ENCODE assay signal across 20 cellular contexts in the genomic region with DNA sequence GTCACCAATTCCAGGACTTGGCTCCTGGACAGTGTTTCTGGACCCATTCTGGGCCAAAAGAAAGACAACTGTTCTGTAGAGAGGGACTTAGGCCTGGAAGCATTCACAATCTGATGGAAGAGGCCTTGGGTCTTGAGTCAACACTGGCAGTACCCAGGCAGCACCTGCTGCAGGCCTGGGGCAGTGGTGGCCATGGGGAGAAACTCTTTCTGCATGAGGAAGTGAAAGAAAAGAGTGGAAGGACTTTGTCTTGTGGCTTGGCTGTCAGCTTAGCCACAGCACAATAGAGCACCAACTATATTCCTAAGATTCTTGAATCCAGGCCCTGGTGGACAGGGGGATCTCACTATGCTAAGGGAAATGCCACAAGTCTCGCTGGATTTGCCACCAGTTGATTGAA.
DNase-seq lines count a peak whose midpoint lies in the region; ATAC-seq, FAIRE-seq and TF ChIP-seq lines count a peak whose summit lies in the region.
"Had no signal": no experiment of that assay in that cellular context is flagged by ENCODE, and none has a peak within 500 bp of the region (broad histone marks: within the 10 kb centered on the region; RNA-seq: fewer than 3 reads in every experiment).

No MANE protein-coding gene starts in this region.

- intact Hi-C loops in GM12878 (cut with micrococcal nuclease; ENCODE audit: unreplicated experiment): no loop called here

- TF ChIP-seq RAD21 in GM12878 (IDR thresholded peaks at IDR 0.05; ENCODE audit: insufficient read depth, low read depth, low read length): no peak

- in situ Hi-C loops in GM12878 (cut with MboI): no loop called here

- H3K36me3 ChIP-seq in GM12878 (ENCODE audit: control insufficient read depth in 2 of 2, insufficient read depth in 2 of 2, low read length in 1 of 2): peaks cover 3 to 6% of the 10 kb centered on the region in 2 experiments; a peak in 3 of 4 replicates
- H3K36me3 ChIP-seq: sigmoid colon, thyroid gland had no signal

- no peak overlapping the region for H3K27ac ChIP-seq in GM12878 (ENCODE audit: control insufficient read depth, insufficient read depth)
- H3K27ac ChIP-seq: sigmoid colon, thyroid gland had no signal

- FAIRE-seq in GM12878 (lab: Jason Lieb, UNC): no peak

- DNase-seq in GM12878 (ENCODE audit: low read depth, low spot score) (no peak), NCI-H2171 treated with DMSO at 0.1 percent for 48 hours (lab: John Stamatoyannopoulos, UW) (no peak), NCI-H748 (lab: John Stamatoyannopoulos, UW; ENCODE audit: unreplicated experiment) (no peak), UCSD-AML1 (lab: John Stamatoyannopoulos, UW; ENCODE audit: unreplicated experiment) (no peak)
- no peak for DNase-seq in NK-92 treated with Interleukin-12 subunit alpha and Interleukin-12 subunit beta, amount 100 ng/mL, for 24 hours (lab: John Stamatoyannopoulos, UW)
- DNase-seq: activated CD8-positive, alpha-beta T cell treated with anti-CD3 and anti-CD28 coated beads, Interleukin-2, amount 10 ng/mL, durations not matched to agents 7 days and 5 days; amniotic stem cell; endodermal cell; KG1; NCI-H226; sigmoid colon; stimulated activated CD4-positive, alpha-beta T cell treated with anti-CD3 and anti-CD28 coated beads, Interleukin-4, amount 100 ng/mL, for 1 hour; SW 1271; thyroid gland had no signal

- no TSS peak for BruUV-seq in GM12878 (replicated peaks; lab: Mats Ljungman, UMichigan)

- POLR2A ChIA-PET in GM12878 (lab: Charles Lee): no interaction called here

- H3K27me3 ChIP-seq in GM12878 (replicated peaks in 1 of 2; ENCODE audit: control insufficient read depth in 2 of 2, insufficient read depth in 2 of 2, low read length in 1 of 2): no peaks in the 10 kb centered on the region
- H3K27me3 ChIP-seq: sigmoid colon, thyroid gland had no signal

- H3K4me3 ChIP-seq in GM12878: no peak overlapping the region
- H3K4me3 ChIP-seq: sigmoid colon, thyroid gland had no signal

- no peak overlapping the region for H2AFZ ChIP-seq in GM12878 (ENCODE audit: control insufficient read depth, low read depth, low read length)

- H3K9ac ChIP-seq in GM12878 (ENCODE audit: control insufficient read depth, insufficient read depth, low read length): no peak overlapping the region

- no peaks in the 10 kb centered on the region; the same call in 1 of the 3 replicates for H3K9me3 ChIP-seq in GM12878 (replicated peaks; ENCODE audit: control insufficient read depth, insufficient read depth, low read length)
- H3K9me3 ChIP-seq: sigmoid colon, thyroid gland had no signal

- TF ChIP-seq EP300 in GM12878 (IDR thresholded peaks at IDR 0.05; ENCODE audit: borderline replicate concordance in 1 of 2, control insufficient read depth in 1 of 2, low read depth in 2 of 2, low read length in 2 of 2): no peak

- CTCF ChIA-PET in GM12878 (lab: Yijun Ruan, JAX): interaction anchor here (1.1 kb wide), 2 partner anchors 11 to 50 kb away, joined by 3 read pairs; no protein-coding TSS in a partner anchor

- RAD21 ChIA-PET in GM12878 (lab: Charles Lee; ENCODE audit: unreplicated experiment): no interaction called here

- no peak for TF ChIP-seq CTCF in GM12878 (IDR thresholded peaks at IDR 0.05 in 2 of 3, conservative IDR thresholded peaks at IDR 0.05 in 1 of 3; ENCODE audit: control insufficient read depth in 2 of 3, extremely low read depth in 1 of 3, insufficient read depth in 1 of 3, low read depth in 3 of 3, low read length in 3 of 3)

- WGBS in GM12878 (ENCODE audit: insufficient coverage, insufficient replicate concordance, low lambda C conversion rate, missing lambda C conversion rate): 94% methylated on average over 1 of the region's 1 CpG

- no peak overlapping the region for H3K4me2 ChIP-seq in GM12878 (ENCODE audit: control insufficient read depth, insufficient read depth)

- H4K20me1 ChIP-seq in GM12878 (ENCODE audit: control insufficient read depth, insufficient read depth): no peaks in the 10 kb centered on the region

- peaks cover 4% of the 10 kb centered on the region for H3K4me1 ChIP-seq in GM12878 (ENCODE audit: control insufficient read depth, insufficient read depth, low read length)
- H3K4me1 ChIP-seq: sigmoid colon, thyroid gland had no signal

- TF ChIP-seq POLR2A in GM12878 (IDR thresholded peaks at IDR 0.05; ENCODE audit: low read depth, low read length): no peak

- SMC1A ChIA-PET in GM12878 (lab: Charles Lee; ENCODE audit: uncharacterized antibody, unreplicated experiment): interaction anchor here (1.2 to 1.3 kb wide), 2 partner anchors 66 to 94 kb away, joined by 3 read pairs; no protein-coding TSS in a partner anchor

- ATAC-seq in GM18907 (IDR thresholded peaks at IDR 0.05; ENCODE audit: unreplicated experiment) (peak; percentile 76), GM21619 (IDR thresholded peaks at IDR 0.05; ENCODE audit: unreplicated experiment) (peak; percentile 53), HG03354 (IDR thresholded peaks at IDR 0.05; ENCODE audit: poor library complexity, severe bottlenecking, unreplicated experiment) (peak; percentile 80), GM12878 (peak; percentile 88)
- ATAC-seq: activated CD8-positive, alpha-beta T cell treated with anti-CD3 and anti-CD28 coated beads, Interleukin-2, amount 10 ng/mL, durations not matched to agents 7 days and 5 days; activated T-helper 17 cell treated with anti-CD3 and anti-CD28 coated beads, Interleukin-2, amount 50 U/mL, for 72 hours; left lobe of liver; Panc1 had no signal

- H3K79me2 ChIP-seq in GM12878 (ENCODE audit: control insufficient read depth, insufficient read depth, low read length): no peaks in the 10 kb centered on the region

TF ChIP-seq in GM12878, 131 proteins besides CTCF, POLR2A, EP300 and RAD21:
- TF ChIP-seq MYB (IDR thresholded peaks at IDR 0.05; ENCODE audit: borderline replicate concordance, low read depth, low read length): no peak
- TF ChIP-seq, protein P1, sequence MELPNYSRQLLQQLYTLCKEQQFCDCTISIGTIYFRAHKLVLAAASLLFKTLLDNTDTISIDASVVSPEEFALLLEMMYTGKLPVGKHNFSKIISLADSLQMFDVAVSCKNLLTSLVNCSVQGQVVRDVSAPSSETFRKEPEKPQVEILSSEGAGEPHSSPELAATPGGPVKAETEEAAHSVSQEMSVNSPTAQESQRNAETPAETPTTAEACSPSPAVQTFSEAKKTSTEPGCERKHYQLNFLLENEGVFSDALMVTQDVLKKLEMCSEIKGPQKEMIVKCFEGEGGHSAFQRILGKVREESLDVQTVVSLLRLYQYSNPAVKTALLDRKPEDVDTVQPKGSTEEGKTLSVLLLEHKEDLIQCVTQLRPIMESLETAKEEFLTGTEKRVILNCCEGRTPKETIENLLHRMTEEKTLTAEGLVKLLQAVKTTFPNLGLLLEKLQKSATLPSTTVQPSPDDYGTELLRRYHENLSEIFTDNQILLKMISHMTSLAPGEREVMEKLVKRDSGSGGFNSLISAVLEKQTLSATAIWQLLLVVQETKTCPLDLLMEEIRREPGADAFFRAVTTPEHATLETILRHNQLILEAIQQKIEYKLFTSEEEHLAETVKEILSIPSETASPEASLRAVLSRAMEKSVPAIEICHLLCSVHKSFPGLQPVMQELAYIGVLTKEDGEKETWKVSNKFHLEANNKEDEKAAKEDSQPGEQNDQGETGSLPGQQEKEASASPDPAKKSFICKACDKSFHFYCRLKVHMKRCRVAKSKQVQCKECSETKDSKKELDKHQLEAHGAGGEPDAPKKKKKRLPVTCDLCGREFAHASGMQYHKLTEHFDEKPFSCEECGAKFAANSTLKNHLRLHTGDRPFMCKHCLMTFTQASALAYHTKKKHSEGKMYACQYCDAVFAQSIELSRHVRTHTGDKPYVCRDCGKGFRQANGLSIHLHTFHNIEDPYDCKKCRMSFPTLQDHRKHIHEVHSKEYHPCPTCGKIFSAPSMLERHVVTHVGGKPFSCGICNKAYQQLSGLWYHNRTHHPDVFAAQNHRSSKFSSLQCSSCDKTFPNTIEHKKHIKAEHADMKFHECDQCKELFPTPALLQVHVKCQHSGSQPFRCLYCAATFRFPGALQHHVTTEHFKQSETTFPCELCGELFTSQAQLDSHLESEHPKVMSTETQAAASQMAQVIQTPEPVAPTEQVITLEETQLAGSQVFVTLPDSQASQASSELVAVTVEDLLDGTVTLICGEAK (IDR thresholded peaks at IDR 0.05; ENCODE audit: borderline replicate concordance): no peak
- TF ChIP-seq NBN (IDR thresholded peaks at IDR 0.05): no peak
- 0 out of 4 replicates have a peak, but pooled peaks of 1 of the 2 experiments have one; percentile 12 for TF ChIP-seq BHLHE40 (IDR thresholded peaks at IDR 0.05; ENCODE audit: borderline replicate concordance in 1 of 2, low read depth in 2 of 2, low read length in 1 of 2)
- no peak for TF ChIP-seq CHD4 (IDR thresholded peaks at IDR 0.05)
- TF ChIP-seq SRF (IDR thresholded peaks at IDR 0.05; ENCODE audit: low read depth in 2 of 2, low read length in 2 of 2): no peak
- no peak for TF ChIP-seq FOXM1 (IDR thresholded peaks at IDR 0.05; ENCODE audit: low read depth, low read length)
- TF ChIP-seq TCF12 (IDR thresholded peaks at IDR 0.05; ENCODE audit: low read depth, low read length): peak; percentile 18; the same call in 1 of the 2 replicates
- no peak for TF ChIP-seq BCL11A (IDR thresholded peaks at IDR 0.05; ENCODE audit: low read depth, low read length)
- TF ChIP-seq NFXL1 (IDR thresholded peaks at IDR 0.05; ENCODE audit: borderline replicate concordance): no peak
- TF ChIP-seq SPI1 (IDR thresholded peaks at IDR 0.05; ENCODE audit: borderline replicate concordance, insufficient read depth, low read depth, low read length): peak; percentile 88
- TF ChIP-seq SMARCA5 (IDR thresholded peaks at IDR 0.05): no peak
- no peak for TF ChIP-seq SMAD5 (IDR thresholded peaks at IDR 0.05; ENCODE audit: low read depth)
TF ChIP-seq in GM12878: peak in this region for 3.
